In the genomic region with DNA sequence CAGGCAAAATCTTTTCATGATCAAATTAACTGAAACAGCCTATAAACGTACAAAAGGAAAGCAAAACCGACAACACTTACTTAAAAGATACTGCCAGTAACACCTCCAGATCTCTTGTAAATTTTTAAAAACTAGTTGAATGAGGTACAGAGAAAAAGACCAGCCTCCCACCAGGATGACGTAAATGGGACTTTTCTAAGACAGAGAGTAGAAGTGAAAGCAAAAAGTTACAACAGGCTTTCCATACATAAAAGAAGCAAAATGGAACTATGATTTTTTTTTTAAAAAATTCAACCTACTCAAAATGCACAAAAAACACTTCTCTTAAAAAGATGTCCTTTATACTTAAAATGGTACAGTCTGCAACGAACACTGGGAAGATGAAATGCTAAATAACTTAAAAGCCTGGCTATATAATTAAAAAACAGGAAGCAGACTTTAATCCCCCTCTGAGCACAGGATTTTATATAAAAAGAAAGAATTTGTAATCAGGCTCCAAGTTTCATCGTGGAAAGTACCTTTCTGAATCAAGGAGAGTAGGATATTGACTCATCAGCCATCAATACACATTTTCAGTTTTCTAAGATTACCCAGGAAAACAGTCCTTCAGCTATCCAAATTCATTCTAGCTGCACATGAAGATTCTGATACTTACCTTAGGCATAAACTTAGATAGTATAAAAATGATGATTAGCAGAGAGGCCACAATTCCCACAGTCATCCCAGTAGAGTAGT, we compare ENCODE assay signal across 1 cellular context.
TF ChIP-seq lines count a peak whose summit lies in the region.

No MANE protein-coding gene starts in this region.

TF ChIP-seq in GM12878, 131 proteins besides CTCF, POLR2A, EP300 and RAD21 (continues in another document):
- TF ChIP-seq EZH2 (IDR thresholded peaks at IDR 0.05; ENCODE audit: borderline replicate concordance, control insufficient read depth, low read depth, low read length) (no peak), ASH2L (IDR thresholded peaks at IDR 0.05; ENCODE audit: borderline replicate concordance, low read depth) (no peak), EED (IDR thresholded peaks at IDR 0.05; ENCODE audit: low read depth) (no peak), CREM (IDR thresholded peaks at IDR 0.05; ENCODE audit: low read depth) (peak; percentile 69), RBBP5 (conservative IDR thresholded peaks at IDR 0.05) (no peak), NR2F1 (conservative IDR thresholded peaks at IDR 0.05) (no peak), IKZF1 (conservative IDR thresholded peaks at IDR 0.05) (no peak), BCL11A (IDR thresholded peaks at IDR 0.05; ENCODE audit: low read depth, low read length) (no peak), NFYA (IDR thresholded peaks at IDR 0.05; ENCODE audit: borderline replicate concordance, low read depth, low read length) (no peak), MTA2 (IDR thresholded peaks at IDR 0.05; ENCODE audit: low read depth) (0 out of 2 replicates have a peak, but pooled peaks have one; percentile 14), NRF1 (conservative IDR thresholded peaks at IDR 0.05; ENCODE audit: low read depth, low read length) (no peak), KDM1A (IDR thresholded peaks at IDR 0.05; ENCODE audit: borderline replicate concordance) (no peak), PAX8 (IDR thresholded peaks at IDR 0.05) (no peak), POLR2AphosphoS2 (IDR thresholded peaks at IDR 0.05; ENCODE audit: low read depth, low read length) (no peak), RAD51 (IDR thresholded peaks at IDR 0.05) (no peak; the same call in 1 of the 2 replicates), HCFC1 (IDR thresholded peaks at IDR 0.05; ENCODE audit: low read length) (no peak), SIX5 (IDR thresholded peaks at IDR 0.05; ENCODE audit: low read depth, low read length, severe bottlenecking) (no peak), NR2C1 (IDR thresholded peaks at IDR 0.05) (no peak), YBX1 (IDR thresholded peaks at IDR 0.05) (no peak), BMI1 (IDR thresholded peaks at IDR 0.05; ENCODE audit: borderline replicate concordance) (no peak), BACH1 (IDR thresholded peaks at IDR 0.05; ENCODE audit: borderline replicate concordance) (no peak), SREBF1 (IDR thresholded peaks at IDR 0.05; ENCODE audit: low read length) (no peak), SIN3A (IDR thresholded peaks at IDR 0.05; ENCODE audit: low read depth, low read length) (no peak), CREB1 (IDR thresholded peaks at IDR 0.05; ENCODE audit: low read depth) (peak; percentile 82), ZNF622 (IDR thresholded peaks at IDR 0.05) (no peak), SUZ12 (IDR thresholded peaks at IDR 0.05; ENCODE audit: unreplicated experiment) (no peak), CHD1 (IDR thresholded peaks at IDR 0.05; ENCODE audit: low read depth, low read length) (no peak), JUNB (IDR thresholded peaks at IDR 0.05) (peak; percentile 29; the same call in 1 of the 2 replicates), ATF7 (IDR thresholded peaks at IDR 0.05; ENCODE audit: low read depth) (peak; percentile 98), ZNF24 (IDR thresholded peaks at IDR 0.05) (no peak), RCOR1 (conservative IDR thresholded peaks at IDR 0.05; ENCODE audit: low read depth, low read length) (no peak), ZNF384 (IDR thresholded peaks at IDR 0.05; ENCODE audit: borderline replicate concordance, low read depth, low read length) (peak; percentile 60), TAF1 (IDR thresholded peaks at IDR 0.05; ENCODE audit: borderline replicate concordance, low read depth, low read length) (no peak), ZBED1 (IDR thresholded peaks at IDR 0.05; ENCODE audit: borderline replicate concordance) (no peak), NR2C2 (IDR thresholded peaks at IDR 0.05; ENCODE audit: borderline replicate concordance, control insufficient read depth, insufficient read length, low read depth) (no peak)
- TF ChIP-seq, protein P1, sequence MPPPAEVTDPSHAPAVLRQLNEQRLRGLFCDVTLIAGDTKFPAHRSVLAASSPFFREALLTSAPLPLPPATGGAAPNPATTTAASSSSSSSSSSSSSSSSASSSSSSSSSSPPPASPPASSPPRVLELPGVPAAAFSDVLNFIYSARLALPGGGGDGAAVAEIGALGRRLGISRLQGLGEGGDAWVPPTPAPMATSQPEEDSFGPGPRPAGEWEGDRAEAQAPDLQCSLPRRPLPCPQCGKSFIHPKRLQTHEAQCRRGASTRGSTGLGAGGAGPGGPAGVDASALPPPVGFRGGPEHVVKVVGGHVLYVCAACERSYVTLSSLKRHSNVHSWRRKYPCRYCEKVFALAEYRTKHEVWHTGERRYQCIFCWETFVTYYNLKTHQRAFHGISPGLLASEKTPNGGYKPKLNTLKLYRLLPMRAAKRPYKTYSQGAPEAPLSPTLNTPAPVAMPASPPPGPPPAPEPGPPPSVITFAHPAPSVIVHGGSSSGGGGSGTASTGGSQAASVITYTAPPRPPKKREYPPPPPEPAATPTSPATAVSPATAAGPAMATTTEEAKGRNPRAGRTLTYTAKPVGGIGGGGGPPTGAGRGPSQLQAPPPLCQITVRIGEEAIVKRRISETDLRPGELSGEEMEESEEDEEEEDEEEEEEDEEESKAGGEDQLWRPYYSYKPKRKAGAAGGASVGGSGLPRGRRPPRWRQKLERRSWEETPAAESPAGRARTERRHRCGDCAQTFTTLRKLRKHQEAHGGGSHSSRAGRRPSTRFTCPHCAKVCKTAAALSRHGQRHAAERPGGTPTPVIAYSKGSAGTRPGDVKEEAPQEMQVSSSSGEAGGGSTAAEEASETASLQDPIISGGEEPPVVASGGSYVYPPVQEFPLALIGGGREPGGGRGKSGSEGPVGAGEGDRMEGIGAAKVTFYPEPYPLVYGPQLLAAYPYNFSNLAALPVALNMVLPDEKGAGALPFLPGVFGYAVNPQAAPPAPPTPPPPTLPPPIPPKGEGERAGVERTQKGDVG (CRISPR knock-in tag; IDR thresholded peaks at IDR 0.05): no peak
- TF ChIP-seq, protein P2, sequence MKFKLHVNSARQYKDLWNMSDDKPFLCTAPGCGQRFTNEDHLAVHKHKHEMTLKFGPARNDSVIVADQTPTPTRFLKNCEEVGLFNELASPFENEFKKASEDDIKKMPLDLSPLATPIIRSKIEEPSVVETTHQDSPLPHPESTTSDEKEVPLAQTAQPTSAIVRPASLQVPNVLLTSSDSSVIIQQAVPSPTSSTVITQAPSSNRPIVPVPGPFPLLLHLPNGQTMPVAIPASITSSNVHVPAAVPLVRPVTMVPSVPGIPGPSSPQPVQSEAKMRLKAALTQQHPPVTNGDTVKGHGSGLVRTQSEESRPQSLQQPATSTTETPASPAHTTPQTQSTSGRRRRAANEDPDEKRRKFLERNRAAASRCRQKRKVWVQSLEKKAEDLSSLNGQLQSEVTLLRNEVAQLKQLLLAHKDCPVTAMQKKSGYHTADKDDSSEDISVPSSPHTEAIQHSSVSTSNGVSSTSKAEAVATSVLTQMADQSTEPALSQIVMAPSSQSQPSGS (IDR thresholded peaks at IDR 0.05; ENCODE audit: low read length): peak; percentile 88
- TF ChIP-seq, protein P3, sequence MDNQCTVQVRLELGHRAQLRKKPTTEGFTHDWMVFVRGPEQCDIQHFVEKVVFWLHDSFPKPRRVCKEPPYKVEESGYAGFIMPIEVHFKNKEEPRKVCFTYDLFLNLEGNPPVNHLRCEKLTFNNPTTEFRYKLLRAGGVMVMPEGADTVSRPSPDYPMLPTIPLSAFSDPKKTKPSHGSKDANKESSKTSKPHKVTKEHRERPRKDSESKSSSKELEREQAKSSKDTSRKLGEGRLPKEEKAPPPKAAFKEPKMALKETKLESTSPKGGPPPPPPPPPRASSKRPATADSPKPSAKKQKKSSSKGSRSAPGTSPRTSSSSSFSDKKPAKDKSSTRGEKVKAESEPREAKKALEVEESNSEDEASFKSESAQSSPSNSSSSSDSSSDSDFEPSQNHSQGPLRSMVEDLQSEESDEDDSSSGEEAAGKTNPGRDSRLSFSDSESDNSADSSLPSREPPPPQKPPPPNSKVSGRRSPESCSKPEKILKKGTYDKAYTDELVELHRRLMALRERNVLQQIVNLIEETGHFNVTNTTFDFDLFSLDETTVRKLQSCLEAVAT (IDR thresholded peaks at IDR 0.05): peak; percentile 65; the same call in 1 of the 2 replicates
- TF ChIP-seq, protein P4, sequence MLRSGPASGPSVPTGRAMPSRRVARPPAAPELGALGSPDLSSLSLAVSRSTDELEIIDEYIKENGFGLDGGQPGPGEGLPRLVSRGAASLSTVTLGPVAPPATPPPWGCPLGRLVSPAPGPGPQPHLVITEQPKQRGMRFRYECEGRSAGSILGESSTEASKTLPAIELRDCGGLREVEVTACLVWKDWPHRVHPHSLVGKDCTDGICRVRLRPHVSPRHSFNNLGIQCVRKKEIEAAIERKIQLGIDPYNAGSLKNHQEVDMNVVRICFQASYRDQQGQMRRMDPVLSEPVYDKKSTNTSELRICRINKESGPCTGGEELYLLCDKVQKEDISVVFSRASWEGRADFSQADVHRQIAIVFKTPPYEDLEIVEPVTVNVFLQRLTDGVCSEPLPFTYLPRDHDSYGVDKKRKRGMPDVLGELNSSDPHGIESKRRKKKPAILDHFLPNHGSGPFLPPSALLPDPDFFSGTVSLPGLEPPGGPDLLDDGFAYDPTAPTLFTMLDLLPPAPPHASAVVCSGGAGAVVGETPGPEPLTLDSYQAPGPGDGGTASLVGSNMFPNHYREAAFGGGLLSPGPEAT (IDR thresholded peaks at IDR 0.05; ENCODE audit: low read depth): peak; percentile 79
- TF ChIP-seq, protein P5, sequence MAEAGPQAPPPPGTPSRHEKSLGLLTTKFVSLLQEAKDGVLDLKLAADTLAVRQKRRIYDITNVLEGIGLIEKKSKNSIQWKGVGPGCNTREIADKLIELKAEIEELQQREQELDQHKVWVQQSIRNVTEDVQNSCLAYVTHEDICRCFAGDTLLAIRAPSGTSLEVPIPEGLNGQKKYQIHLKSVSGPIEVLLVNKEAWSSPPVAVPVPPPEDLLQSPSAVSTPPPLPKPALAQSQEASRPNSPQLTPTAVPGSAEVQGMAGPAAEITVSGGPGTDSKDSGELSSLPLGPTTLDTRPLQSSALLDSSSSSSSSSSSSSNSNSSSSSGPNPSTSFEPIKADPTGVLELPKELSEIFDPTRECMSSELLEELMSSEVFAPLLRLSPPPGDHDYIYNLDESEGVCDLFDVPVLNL (IDR thresholded peaks at IDR 0.05; ENCODE audit: low read depth, low read length): no peak
- TF ChIP-seq, protein P6, sequence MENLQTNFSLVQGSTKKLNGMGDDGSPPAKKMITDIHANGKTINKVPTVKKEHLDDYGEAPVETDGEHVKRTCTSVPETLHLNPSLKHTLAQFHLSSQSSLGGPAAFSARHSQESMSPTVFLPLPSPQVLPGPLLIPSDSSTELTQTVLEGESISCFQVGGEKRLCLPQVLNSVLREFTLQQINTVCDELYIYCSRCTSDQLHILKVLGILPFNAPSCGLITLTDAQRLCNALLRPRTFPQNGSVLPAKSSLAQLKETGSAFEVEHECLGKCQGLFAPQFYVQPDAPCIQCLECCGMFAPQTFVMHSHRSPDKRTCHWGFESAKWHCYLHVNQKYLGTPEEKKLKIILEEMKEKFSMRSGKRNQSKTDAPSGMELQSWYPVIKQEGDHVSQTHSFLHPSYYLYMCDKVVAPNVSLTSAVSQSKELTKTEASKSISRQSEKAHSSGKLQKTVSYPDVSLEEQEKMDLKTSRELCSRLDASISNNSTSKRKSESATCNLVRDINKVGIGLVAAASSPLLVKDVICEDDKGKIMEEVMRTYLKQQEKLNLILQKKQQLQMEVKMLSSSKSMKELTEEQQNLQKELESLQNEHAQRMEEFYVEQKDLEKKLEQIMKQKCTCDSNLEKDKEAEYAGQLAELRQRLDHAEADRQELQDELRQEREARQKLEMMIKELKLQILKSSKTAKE (IDR thresholded peaks at IDR 0.05; ENCODE audit: low read depth, poor library complexity, severe bottlenecking): no peak
- TF ChIP-seq, protein P7, sequence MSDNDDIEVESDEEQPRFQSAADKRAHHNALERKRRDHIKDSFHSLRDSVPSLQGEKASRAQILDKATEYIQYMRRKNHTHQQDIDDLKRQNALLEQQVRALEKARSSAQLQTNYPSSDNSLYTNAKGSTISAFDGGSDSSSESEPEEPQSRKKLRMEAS (IDR thresholded peaks at IDR 0.05; ENCODE audit: low read depth, low read length): no peak
- TF ChIP-seq, protein P8, sequence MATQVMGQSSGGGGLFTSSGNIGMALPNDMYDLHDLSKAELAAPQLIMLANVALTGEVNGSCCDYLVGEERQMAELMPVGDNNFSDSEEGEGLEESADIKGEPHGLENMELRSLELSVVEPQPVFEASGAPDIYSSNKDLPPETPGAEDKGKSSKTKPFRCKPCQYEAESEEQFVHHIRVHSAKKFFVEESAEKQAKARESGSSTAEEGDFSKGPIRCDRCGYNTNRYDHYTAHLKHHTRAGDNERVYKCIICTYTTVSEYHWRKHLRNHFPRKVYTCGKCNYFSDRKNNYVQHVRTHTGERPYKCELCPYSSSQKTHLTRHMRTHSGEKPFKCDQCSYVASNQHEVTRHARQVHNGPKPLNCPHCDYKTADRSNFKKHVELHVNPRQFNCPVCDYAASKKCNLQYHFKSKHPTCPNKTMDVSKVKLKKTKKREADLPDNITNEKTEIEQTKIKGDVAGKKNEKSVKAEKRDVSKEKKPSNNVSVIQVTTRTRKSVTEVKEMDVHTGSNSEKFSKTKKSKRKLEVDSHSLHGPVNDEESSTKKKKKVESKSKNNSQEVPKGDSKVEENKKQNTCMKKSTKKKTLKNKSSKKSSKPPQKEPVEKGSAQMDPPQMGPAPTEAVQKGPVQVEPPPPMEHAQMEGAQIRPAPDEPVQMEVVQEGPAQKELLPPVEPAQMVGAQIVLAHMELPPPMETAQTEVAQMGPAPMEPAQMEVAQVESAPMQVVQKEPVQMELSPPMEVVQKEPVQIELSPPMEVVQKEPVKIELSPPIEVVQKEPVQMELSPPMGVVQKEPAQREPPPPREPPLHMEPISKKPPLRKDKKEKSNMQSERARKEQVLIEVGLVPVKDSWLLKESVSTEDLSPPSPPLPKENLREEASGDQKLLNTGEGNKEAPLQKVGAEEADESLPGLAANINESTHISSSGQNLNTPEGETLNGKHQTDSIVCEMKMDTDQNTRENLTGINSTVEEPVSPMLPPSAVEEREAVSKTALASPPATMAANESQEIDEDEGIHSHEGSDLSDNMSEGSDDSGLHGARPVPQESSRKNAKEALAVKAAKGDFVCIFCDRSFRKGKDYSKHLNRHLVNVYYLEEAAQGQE (IDR thresholded peaks at IDR 0.05; ENCODE audit: low read depth, low read length): no peak
- TF ChIP-seq, protein P9, sequence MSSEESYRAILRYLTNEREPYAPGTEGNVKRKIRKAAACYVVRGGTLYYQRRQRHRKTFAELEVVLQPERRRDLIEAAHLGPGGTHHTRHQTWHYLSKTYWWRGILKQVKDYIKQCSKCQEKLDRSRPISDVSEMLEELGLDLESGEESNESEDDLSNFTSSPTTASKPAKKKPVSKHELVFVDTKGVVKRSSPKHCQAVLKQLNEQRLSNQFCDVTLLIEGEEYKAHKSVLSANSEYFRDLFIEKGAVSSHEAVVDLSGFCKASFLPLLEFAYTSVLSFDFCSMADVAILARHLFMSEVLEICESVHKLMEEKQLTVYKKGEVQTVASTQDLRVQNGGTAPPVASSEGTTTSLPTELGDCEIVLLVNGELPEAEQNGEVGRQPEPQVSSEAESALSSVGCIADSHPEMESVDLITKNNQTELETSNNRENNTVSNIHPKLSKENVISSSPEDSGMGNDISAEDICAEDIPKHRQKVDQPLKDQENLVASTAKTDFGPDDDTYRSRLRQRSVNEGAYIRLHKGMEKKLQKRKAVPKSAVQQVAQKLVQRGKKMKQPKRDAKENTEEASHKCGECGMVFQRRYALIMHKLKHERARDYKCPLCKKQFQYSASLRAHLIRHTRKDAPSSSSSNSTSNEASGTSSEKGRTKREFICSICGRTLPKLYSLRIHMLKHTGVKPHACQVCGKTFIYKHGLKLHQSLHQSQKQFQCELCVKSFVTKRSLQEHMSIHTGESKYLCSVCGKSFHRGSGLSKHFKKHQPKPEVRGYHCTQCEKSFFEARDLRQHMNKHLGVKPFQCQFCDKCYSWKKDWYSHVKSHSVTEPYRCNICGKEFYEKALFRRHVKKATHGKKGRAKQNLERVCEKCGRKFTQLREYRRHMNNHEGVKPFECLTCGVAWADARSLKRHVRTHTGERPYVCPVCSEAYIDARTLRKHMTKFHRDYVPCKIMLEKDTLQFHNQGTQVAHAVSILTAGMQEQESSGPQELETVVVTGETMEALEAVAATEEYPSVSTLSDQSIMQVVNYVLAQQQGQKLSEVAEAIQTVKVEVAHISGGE (CRISPR knock-in tag; IDR thresholded peaks at IDR 0.05): no peak
